ENCODE assay signal across 1 cellular context in genomic region chr20:50460608-50461268, GRCh38.
TF ChIP-seq lines count a peak whose summit lies in the region.

No MANE protein-coding gene starts in this region.

TF ChIP-seq in HepG2, 621 proteins besides CTCF, POLR2A, EP300 and RAD21 (continued from another document and continues in another):
- TF ChIP-seq, protein P1, sequence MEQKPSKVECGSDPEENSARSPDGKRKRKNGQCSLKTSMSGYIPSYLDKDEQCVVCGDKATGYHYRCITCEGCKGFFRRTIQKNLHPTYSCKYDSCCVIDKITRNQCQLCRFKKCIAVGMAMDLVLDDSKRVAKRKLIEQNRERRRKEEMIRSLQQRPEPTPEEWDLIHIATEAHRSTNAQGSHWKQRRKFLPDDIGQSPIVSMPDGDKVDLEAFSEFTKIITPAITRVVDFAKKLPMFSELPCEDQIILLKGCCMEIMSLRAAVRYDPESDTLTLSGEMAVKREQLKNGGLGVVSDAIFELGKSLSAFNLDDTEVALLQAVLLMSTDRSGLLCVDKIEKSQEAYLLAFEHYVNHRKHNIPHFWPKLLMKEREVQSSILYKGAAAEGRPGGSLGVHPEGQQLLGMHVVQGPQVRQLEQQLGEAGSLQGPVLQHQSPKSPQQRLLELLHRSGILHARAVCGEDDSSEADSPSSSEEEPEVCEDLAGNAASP (CRISPR knock-in tag; IDR thresholded peaks at IDR 0.05; ENCODE audit: borderline replicate concordance), result peak; percentile 89
- TF ChIP-seq, protein P2, sequence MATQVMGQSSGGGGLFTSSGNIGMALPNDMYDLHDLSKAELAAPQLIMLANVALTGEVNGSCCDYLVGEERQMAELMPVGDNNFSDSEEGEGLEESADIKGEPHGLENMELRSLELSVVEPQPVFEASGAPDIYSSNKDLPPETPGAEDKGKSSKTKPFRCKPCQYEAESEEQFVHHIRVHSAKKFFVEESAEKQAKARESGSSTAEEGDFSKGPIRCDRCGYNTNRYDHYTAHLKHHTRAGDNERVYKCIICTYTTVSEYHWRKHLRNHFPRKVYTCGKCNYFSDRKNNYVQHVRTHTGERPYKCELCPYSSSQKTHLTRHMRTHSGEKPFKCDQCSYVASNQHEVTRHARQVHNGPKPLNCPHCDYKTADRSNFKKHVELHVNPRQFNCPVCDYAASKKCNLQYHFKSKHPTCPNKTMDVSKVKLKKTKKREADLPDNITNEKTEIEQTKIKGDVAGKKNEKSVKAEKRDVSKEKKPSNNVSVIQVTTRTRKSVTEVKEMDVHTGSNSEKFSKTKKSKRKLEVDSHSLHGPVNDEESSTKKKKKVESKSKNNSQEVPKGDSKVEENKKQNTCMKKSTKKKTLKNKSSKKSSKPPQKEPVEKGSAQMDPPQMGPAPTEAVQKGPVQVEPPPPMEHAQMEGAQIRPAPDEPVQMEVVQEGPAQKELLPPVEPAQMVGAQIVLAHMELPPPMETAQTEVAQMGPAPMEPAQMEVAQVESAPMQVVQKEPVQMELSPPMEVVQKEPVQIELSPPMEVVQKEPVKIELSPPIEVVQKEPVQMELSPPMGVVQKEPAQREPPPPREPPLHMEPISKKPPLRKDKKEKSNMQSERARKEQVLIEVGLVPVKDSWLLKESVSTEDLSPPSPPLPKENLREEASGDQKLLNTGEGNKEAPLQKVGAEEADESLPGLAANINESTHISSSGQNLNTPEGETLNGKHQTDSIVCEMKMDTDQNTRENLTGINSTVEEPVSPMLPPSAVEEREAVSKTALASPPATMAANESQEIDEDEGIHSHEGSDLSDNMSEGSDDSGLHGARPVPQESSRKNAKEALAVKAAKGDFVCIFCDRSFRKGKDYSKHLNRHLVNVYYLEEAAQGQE (IDR thresholded peaks at IDR 0.05; ENCODE audit: borderline replicate concordance in 1 of 2, low read depth in 1 of 2, low read length in 2 of 2), result 0 out of 4 replicates have a peak, but pooled peaks of 1 of the 2 experiments have one; percentile 12
- 0 out of 2 replicates have a peak, but pooled peaks have one; percentile 52 for TF ChIP-seq ZSCAN5A (CRISPR knock-in tag; IDR thresholded peaks at IDR 0.05; ENCODE audit: borderline replicate concordance)
- no peak for TF ChIP-seq ZNF549 (CRISPR knock-in tag; IDR thresholded peaks at IDR 0.05)
- TF ChIP-seq ELF4 (CRISPR knock-in tag; IDR thresholded peaks at IDR 0.05; ENCODE audit: borderline replicate concordance), result peak; percentile 85; the same call in 1 of the 2 replicates
- TF ChIP-seq ZBTB42 (CRISPR knock-in tag; IDR thresholded peaks at IDR 0.05), result peak; percentile 76; the same call in 1 of the 2 replicates
- TF ChIP-seq, protein P3, sequence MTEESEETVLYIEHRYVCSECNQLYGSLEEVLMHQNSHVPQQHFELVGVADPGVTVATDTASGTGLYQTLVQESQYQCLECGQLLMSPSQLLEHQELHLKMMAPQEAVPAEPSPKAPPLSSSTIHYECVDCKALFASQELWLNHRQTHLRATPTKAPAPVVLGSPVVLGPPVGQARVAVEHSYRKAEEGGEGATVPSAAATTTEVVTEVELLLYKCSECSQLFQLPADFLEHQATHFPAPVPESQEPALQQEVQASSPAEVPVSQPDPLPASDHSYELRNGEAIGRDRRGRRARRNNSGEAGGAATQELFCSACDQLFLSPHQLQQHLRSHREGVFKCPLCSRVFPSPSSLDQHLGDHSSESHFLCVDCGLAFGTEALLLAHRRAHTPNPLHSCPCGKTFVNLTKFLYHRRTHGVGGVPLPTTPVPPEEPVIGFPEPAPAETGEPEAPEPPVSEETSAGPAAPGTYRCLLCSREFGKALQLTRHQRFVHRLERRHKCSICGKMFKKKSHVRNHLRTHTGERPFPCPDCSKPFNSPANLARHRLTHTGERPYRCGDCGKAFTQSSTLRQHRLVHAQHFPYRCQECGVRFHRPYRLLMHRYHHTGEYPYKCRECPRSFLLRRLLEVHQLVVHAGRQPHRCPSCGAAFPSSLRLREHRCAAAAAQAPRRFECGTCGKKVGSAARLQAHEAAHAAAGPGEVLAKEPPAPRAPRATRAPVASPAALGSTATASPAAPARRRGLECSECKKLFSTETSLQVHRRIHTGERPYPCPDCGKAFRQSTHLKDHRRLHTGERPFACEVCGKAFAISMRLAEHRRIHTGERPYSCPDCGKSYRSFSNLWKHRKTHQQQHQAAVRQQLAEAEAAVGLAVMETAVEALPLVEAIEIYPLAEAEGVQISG (CRISPR knock-in tag; IDR thresholded peaks at IDR 0.05), result peak; percentile 68
- peak; percentile 96 for TF ChIP-seq ZNF350 (CRISPR knock-in tag; IDR thresholded peaks at IDR 0.05; ENCODE audit: borderline replicate concordance, low read depth)
- no peak for TF ChIP-seq ATF5 (CRISPR knock-in tag; IDR thresholded peaks at IDR 0.05; ENCODE audit: low read depth)
- 0 out of 2 replicates have a peak, but pooled peaks have one; percentile 58 for TF ChIP-seq ZNF256 (CRISPR knock-in tag; conservative IDR thresholded peaks at IDR 0.05)
- TF ChIP-seq ZNF484 (CRISPR knock-in tag; IDR thresholded peaks at IDR 0.05; ENCODE audit: borderline replicate concordance, low read depth), result no peak
- TF ChIP-seq RARA (CRISPR knock-in tag; IDR thresholded peaks at IDR 0.05), result peak; percentile 76
- no peak for TF ChIP-seq ZNF75D (CRISPR knock-in tag; IDR thresholded peaks at IDR 0.05; ENCODE audit: borderline replicate concordance)
- TF ChIP-seq SIX1 (CRISPR knock-in tag; IDR thresholded peaks at IDR 0.05; ENCODE audit: borderline replicate concordance), result peak; percentile 49; the same call in 1 of the 2 replicates
- peak; percentile 33 for TF ChIP-seq ASH2L (IDR thresholded peaks at IDR 0.05; ENCODE audit: insufficient read length, low read depth, low read length)
- TF ChIP-seq, protein P4, sequence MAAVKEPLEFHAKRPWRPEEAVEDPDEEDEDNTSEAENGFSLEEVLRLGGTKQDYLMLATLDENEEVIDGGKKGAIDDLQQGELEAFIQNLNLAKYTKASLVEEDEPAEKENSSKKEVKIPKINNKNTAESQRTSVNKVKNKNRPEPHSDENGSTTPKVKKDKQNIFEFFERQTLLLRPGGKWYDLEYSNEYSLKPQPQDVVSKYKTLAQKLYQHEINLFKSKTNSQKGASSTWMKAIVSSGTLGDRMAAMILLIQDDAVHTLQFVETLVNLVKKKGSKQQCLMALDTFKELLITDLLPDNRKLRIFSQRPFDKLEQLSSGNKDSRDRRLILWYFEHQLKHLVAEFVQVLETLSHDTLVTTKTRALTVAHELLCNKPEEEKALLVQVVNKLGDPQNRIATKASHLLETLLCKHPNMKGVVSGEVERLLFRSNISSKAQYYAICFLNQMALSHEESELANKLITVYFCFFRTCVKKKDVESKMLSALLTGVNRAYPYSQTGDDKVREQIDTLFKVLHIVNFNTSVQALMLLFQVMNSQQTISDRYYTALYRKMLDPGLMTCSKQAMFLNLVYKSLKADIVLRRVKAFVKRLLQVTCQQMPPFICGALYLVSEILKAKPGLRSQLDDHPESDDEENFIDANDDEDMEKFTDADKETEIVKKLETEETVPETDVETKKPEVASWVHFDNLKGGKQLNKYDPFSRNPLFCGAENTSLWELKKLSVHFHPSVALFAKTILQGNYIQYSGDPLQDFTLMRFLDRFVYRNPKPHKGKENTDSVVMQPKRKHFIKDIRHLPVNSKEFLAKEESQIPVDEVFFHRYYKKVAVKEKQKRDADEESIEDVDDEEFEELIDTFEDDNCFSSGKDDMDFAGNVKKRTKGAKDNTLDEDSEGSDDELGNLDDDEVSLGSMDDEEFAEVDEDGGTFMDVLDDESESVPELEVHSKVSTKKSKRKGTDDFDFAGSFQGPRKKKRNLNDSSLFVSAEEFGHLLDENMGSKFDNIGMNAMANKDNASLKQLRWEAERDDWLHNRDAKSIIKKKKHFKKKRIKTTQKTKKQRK (IDR thresholded peaks at IDR 0.05; ENCODE audit: low read length), result no peak
- TF ChIP-seq SOX5 (CRISPR knock-in tag; IDR thresholded peaks at IDR 0.05; ENCODE audit: borderline replicate concordance), result no peak; the same call in 1 of the 2 replicates
- peak; percentile 59; the same call in 1 of the 2 replicates for TF ChIP-seq NKX3-1 (CRISPR knock-in tag; IDR thresholded peaks at IDR 0.05)
- peak; percentile 89 for TF ChIP-seq TEAD3 (CRISPR knock-in tag; optimal IDR thresholded peaks at IDR 0.05; ENCODE audit: borderline replicate concordance)
- no peak; the same call in 1 of the 2 replicates for TF ChIP-seq KDM6A (CRISPR knock-in tag; IDR thresholded peaks at IDR 0.05; ENCODE audit: low read depth)
- no peak for TF ChIP-seq ARID2 (CRISPR knock-in tag; IDR thresholded peaks at IDR 0.05; ENCODE audit: borderline replicate concordance)
- no peak for TF ChIP-seq RFXANK (CRISPR knock-in tag; IDR thresholded peaks at IDR 0.05)
- TF ChIP-seq, protein P5, sequence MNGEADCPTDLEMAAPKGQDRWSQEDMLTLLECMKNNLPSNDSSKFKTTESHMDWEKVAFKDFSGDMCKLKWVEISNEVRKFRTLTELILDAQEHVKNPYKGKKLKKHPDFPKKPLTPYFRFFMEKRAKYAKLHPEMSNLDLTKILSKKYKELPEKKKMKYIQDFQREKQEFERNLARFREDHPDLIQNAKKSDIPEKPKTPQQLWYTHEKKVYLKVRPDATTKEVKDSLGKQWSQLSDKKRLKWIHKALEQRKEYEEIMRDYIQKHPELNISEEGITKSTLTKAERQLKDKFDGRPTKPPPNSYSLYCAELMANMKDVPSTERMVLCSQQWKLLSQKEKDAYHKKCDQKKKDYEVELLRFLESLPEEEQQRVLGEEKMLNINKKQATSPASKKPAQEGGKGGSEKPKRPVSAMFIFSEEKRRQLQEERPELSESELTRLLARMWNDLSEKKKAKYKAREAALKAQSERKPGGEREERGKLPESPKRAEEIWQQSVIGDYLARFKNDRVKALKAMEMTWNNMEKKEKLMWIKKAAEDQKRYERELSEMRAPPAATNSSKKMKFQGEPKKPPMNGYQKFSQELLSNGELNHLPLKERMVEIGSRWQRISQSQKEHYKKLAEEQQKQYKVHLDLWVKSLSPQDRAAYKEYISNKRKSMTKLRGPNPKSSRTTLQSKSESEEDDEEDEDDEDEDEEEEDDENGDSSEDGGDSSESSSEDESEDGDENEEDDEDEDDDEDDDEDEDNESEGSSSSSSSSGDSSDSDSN (CRISPR knock-in tag; IDR thresholded peaks at IDR 0.05), result peak; percentile 86
- TF ChIP-seq, protein P6, sequence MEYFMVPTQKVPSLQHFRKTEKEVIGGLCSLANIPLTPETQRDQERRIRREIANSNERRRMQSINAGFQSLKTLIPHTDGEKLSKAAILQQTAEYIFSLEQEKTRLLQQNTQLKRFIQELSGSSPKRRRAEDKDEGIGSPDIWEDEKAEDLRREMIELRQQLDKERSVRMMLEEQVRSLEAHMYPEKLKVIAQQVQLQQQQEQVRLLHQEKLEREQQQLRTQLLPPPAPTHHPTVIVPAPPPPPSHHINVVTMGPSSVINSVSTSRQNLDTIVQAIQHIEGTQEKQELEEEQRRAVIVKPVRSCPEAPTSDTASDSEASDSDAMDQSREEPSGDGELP (IDR thresholded peaks at IDR 0.05; ENCODE audit: borderline replicate concordance, low read depth), result 0 out of 2 replicates have a peak, but pooled peaks have one; percentile 33
- TF ChIP-seq, protein P7, sequence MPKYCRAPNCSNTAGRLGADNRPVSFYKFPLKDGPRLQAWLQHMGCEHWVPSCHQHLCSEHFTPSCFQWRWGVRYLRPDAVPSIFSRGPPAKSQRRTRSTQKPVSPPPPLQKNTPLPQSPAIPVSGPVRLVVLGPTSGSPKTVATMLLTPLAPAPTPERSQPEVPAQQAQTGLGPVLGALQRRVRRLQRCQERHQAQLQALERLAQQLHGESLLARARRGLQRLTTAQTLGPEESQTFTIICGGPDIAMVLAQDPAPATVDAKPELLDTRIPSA (CRISPR knock-in tag; IDR thresholded peaks at IDR 0.05; ENCODE audit: borderline replicate concordance), result no peak
- TF ChIP-seq RFX5 (IDR thresholded peaks at IDR 0.05; ENCODE audit: low read depth, low read length), result 0 out of 2 replicates have a peak, but pooled peaks have one; percentile 35
- TF ChIP-seq FIP1L1 (IDR thresholded peaks at IDR 0.05; ENCODE audit: borderline replicate concordance, insufficient read depth, low read depth, low read length), result no peak
- no peak; the same call in 1 of the 2 replicates for TF ChIP-seq ZNF280D (CRISPR knock-in tag; IDR thresholded peaks at IDR 0.05)
- TF ChIP-seq ZNF570 (CRISPR knock-in tag; IDR thresholded peaks at IDR 0.05; ENCODE audit: borderline replicate concordance), result no peak; the same call in 1 of the 2 replicates
- peak; percentile 81; the same call in 1 of the 2 replicates for TF ChIP-seq FOXK1 (CRISPR knock-in tag; IDR thresholded peaks at IDR 0.05; ENCODE audit: borderline replicate concordance, low read depth)
